ENCODE assay signal across 8 cellular contexts in genomic region chr6:31308050-31308844, GRCh38. TPM values are rescaled to one million over a fixed set of nuclear protein-coding genes. Genes with fewer than 3 reads are reported as not detected.
DNase-seq lines count a peak whose midpoint lies in the region; ATAC-seq and TF ChIP-seq lines count a peak whose summit lies in the region.

No MANE protein-coding gene starts in this region.

- TF ChIP-seq POLR2A in suprapubic skin (IDR thresholded peaks at IDR 0.05), result no peak

- no peaks in the 10 kb centered on the region for H3K9me3 ChIP-seq in neutrophil
- H3K9me3 ChIP-seq in suprapubic skin, result no peaks in the 10 kb centered on the region

- H3K27ac ChIP-seq in dorsolateral prefrontal cortex (no peak overlapping the region), neutrophil (peak overlapping the region; percentile 27), suprapubic skin (no peak overlapping the region)

- TF ChIP-seq EP300 in suprapubic skin (IDR thresholded peaks at IDR 0.05), result no peak

- intact Hi-C loops in dorsolateral prefrontal cortex (cut with DNase I), result no loop called here

- H3K4me1 ChIP-seq in neutrophil (ENCODE audit: control insufficient read depth in 1 of 2, insufficient read depth in 1 of 2, low read depth in 1 of 2, low read length in 1 of 2) (peaks cover 0 to 13% of the 10 kb centered on the region in 2 experiments), suprapubic skin (peaks cover 12% of the 10 kb centered on the region)

- ATAC-seq in GM18498 (IDR thresholded peaks at IDR 0.05; ENCODE audit: unreplicated experiment), result peak; percentile 47
- ATAC-seq in GM19324 (IDR thresholded peaks at IDR 0.05; ENCODE audit: low FRiP score, unreplicated experiment), result no peak

- DNase-seq in activated CD4-positive, CD25-positive, alpha-beta regulatory T cell treated with anti-CD3 and anti-CD28 coated beads, Interleukin-2, amount 50 U/mL, for 72 hours, result peak; percentile 74
- peak in 2 of 10 donors; percentile 7 to 40 for DNase-seq in dorsolateral prefrontal cortex
- DNase-seq in suprapubic skin (ENCODE audit: low spot score in 2 of 2), result no peak
- no peak for DNase-seq in NCI-H1694 (lab: John Stamatoyannopoulos, UW)
- no peak for DNase-seq in NCI-H446 treated with DMSO at 0.1 percent for 48 hours (lab: John Stamatoyannopoulos, UW)

- peaks cover 0 to 60% (median 27%) of the 10 kb centered on the region in 45 donors for H3K27me3 ChIP-seq in dorsolateral prefrontal cortex
- peaks cover 91% of the 10 kb centered on the region for H3K27me3 ChIP-seq in neutrophil
- H3K27me3 ChIP-seq in suprapubic skin, result peaks cover 41% of the 10 kb centered on the region

- WGBS in suprapubic skin, result 0% methylated on average over 1 of the region's 57 CpGs

- TF ChIP-seq CTCF in dorsolateral prefrontal cortex (IDR thresholded peaks at IDR 0.05 in 54 of 56, conservative IDR thresholded peaks at IDR 0.05 in 2 of 56; ENCODE audit: low read depth in 1 of 56, partially characterized antibody in 56 of 56) (no peak), neutrophil (IDR thresholded peaks at IDR 0.05) (no peak), suprapubic skin (IDR thresholded peaks at IDR 0.05) (no peak)

- peak overlapping the region in 45 of 59 donors; percentile 5 to 56 (median 36) for H3K4me3 ChIP-seq in dorsolateral prefrontal cortex
- H3K4me3 ChIP-seq in neutrophil (ENCODE audit: low read depth in 1 of 2, low read length in 1 of 2), result peak overlapping the region; percentile 58 to 78
- H3K4me3 ChIP-seq in suprapubic skin, result peak overlapping the region; percentile 47

- no peaks in the 10 kb centered on the region for H3K36me3 ChIP-seq in neutrophil
- no peaks in the 10 kb centered on the region for H3K36me3 ChIP-seq in suprapubic skin

RNA-seq across cellular contexts. Expression of gene HLA-C, which starts 36.4 kb away (rescaled TPM):
- total RNA-seq in dorsolateral prefrontal cortex (100 to 1,000 TPM in 87 of 120 experiments, 10 to 100 TPM in 33; 53.8 to 354 (median 124) TPM), suprapubic skin (100 to 1,000 TPM; 106 to 510 (median 336) TPM)

RNA-seq across cellular contexts. Expression of gene HLA-B, which starts 48.7 kb away (rescaled TPM):
- total RNA-seq in dorsolateral prefrontal cortex (100 to 1,000 TPM in 119 of 120 experiments, 10 to 100 TPM in 1; 80.7 to 736 (median 221) TPM), suprapubic skin (1,000 to 10,000 TPM in 3 of 4 donors, 100 to 1,000 TPM in 1; 995 to 1,612 (median 1,279) TPM)
